8 cellular contexts compared by ENCODE assay signal in the genomic region with DNA sequence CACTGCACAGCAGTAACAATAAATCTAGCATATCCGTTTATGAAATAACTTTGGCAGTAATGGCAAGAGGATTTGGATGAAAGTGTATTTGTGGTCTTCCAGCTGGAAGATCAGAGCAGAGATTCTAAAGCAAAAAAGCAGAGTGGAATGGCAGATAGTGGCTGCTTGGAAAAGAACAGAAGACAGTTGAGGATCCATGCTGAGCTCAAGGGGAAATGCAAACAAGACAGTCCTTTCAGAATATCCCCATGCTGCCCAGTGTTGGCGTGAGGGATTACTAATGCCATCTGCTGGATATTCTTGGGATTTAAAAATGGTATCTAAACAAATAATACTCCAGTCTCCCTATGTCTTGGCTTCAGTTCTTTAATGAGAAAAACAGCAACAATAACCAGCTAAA.
DNase-seq lines count a peak whose midpoint lies in the region; ATAC-seq and TF ChIP-seq lines count a peak whose summit lies in the region.

No MANE protein-coding gene starts in this region.

- H3K36me3 ChIP-seq in A673 (ENCODE audit: insufficient read depth, low read length, poor library complexity, severe bottlenecking) (no peaks in the 10 kb centered on the region), adipocyte (ENCODE audit: control insufficient read depth, insufficient read depth, low read length, severe bottlenecking) (no peaks in the 10 kb centered on the region), colonic mucosa (no peaks in the 10 kb centered on the region)

- H3K9ac ChIP-seq in adipocyte (ENCODE audit: low read length) (no peak overlapping the region), colonic mucosa (ENCODE audit: low read depth in 2 of 2, low read length in 2 of 2) (no peak overlapping the region)

- ATAC-seq in GM21786 (IDR thresholded peaks at IDR 0.05; ENCODE audit: unreplicated experiment) (peak; percentile 60), T-cell (replicated peaks in 1 of 4) (no peak)

- POLR2A ChIA-PET in A673 (lab: Charles Lee; ENCODE audit: low non-redundant PET), result no interaction called here
- POLR2A ChIA-PET in T-cell (lab: Charles Lee), result no interaction called here

- H3K27me3 ChIP-seq in A673 (replicated peaks; ENCODE audit: insufficient read depth, low read depth, low read length, poor library complexity) (no peaks in the 10 kb centered on the region), adipocyte (replicated peaks; ENCODE audit: control insufficient read depth, insufficient read depth, low read length) (peaks cover 4% of the 10 kb centered on the region), colonic mucosa (no peaks in the 10 kb centered on the region)

- TF ChIP-seq CTCF in A673 (conservative IDR thresholded peaks at IDR 0.05; ENCODE audit: low read depth, low read length) (peak; percentile 48), colonic mucosa (IDR thresholded peaks at IDR 0.05) (no peak)

- H3K9me3 ChIP-seq in A673 (ENCODE audit: low read depth, low read length, poor library complexity, severe bottlenecking) (no peaks in the 10 kb centered on the region), adipocyte (ENCODE audit: control insufficient read depth, low read length) (no peaks in the 10 kb centered on the region), colonic mucosa (no peaks in the 10 kb centered on the region)

- CTCF ChIA-PET in A673 (lab: Charles Lee), result no interaction called here
- CTCF ChIA-PET in T-cell (lab: Charles Lee), result no interaction called here

- no peaks in the 10 kb centered on the region for H3K36me3 Mint-ChIP-seq in activated T-helper 2 cell treated with anti-CD3 and anti-CD28 coated beads, Interferon-gamma antibody, Interleukin-2, Interleukin-4, amounts not matched to agents 10 μg/mL and 5 μg/mL and 100 μg/mL, durations not matched to agents 14 hours and 24 hours and 36 hours (ENCODE audit: low read depth)
- H3K36me3 Mint-ChIP-seq in T-cell, result no peaks in the 10 kb centered on the region

- H3K4me1 Mint-ChIP-seq in activated T-helper 2 cell treated with anti-CD3 and anti-CD28 coated beads, Interferon-gamma antibody, Interleukin-2, Interleukin-4, amounts not matched to agents 10 μg/mL and 5 μg/mL and 100 μg/mL, durations not matched to agents 14 hours and 24 hours and 36 hours (ENCODE audit: low read depth), result no peaks in the 10 kb centered on the region
- H3K4me1 Mint-ChIP-seq in T-cell, result no peaks in the 10 kb centered on the region

- H3K27ac ChIP-seq in A673 (ENCODE audit: low read depth, low read length, poor library complexity, severe bottlenecking) (no peak overlapping the region), colonic mucosa (no peak overlapping the region)

- H3K27me3 Mint-ChIP-seq in activated T-helper 2 cell treated with anti-CD3 and anti-CD28 coated beads, Interferon-gamma antibody, Interleukin-2, Interleukin-4, amounts not matched to agents 10 μg/mL and 5 μg/mL and 100 μg/mL, durations not matched to agents 14 hours and 24 hours and 36 hours (ENCODE audit: low read depth), result no peaks in the 10 kb centered on the region
- H3K27me3 Mint-ChIP-seq in T-cell, result no peaks in the 10 kb centered on the region

- intact Hi-C loops in A673 (cut with micrococcal nuclease; ENCODE audit: unreplicated experiment), result no loop called here
- intact Hi-C loops in activated T-helper 2 cell treated with anti-CD3 and anti-CD28 coated beads, Interferon-gamma antibody, Interleukin-2, Interleukin-4, amounts not matched to agents 10 μg/mL and 5 μg/mL and 100 μg/mL, durations not matched to agents 14 hours and 24 hours and 36 hours (cut with micrococcal nuclease), result no loop called here
- intact Hi-C loops in colonic mucosa (cut with DNase I), result no loop called here

- H3K4me3 ChIP-seq in A673 (ENCODE audit: low read depth, low read length, poor library complexity, severe bottlenecking) (no peak overlapping the region), adipocyte (ENCODE audit: low read length) (no peak overlapping the region), colonic mucosa (no peak overlapping the region)

- peak; percentile 67 for DNase-seq in A673 (ENCODE audit: low spot score)
- peak; percentile 69 for DNase-seq in NCI-H2029 treated with DMSO at 0.1 percent for 48 hours (lab: John Stamatoyannopoulos, UW)
- DNase-seq in adipocyte (ENCODE audit: low read depth), result peak; percentile 75
- DNase-seq in islet precursor cell, result peak; percentile 54
- no peak for DNase-seq in activated T-helper 2 cell treated with anti-CD3 and anti-CD28 coated beads, Interferon-gamma antibody, Interleukin-2, Interleukin-4, amounts not matched to agents 10 μg/mL and 5 μg/mL and 100 μg/mL, durations not matched to agents 14 hours and 24 hours and 36 hours (ENCODE audit: low spot score)
- DNase-seq in T-cell, result no peak
- no peak for DNase-seq in colonic mucosa

- no TSS peak for BruUV-seq in A673 (replicated peaks; lab: Mats Ljungman, UMichigan)

- H3K4me1 ChIP-seq in A673 (ENCODE audit: insufficient read depth, low read length, poor library complexity, severe bottlenecking) (no peaks in the 10 kb centered on the region), adipocyte (ENCODE audit: control insufficient read depth, insufficient read depth, low read length) (peaks cover 3% of the 10 kb centered on the region), colonic mucosa (no peaks in the 10 kb centered on the region)

- no peak overlapping the region for H3K4me3 Mint-ChIP-seq in activated T-helper 2 cell treated with anti-CD3 and anti-CD28 coated beads, Interferon-gamma antibody, Interleukin-2, Interleukin-4, amounts not matched to agents 10 μg/mL and 5 μg/mL and 100 μg/mL, durations not matched to agents 14 hours and 24 hours and 36 hours (ENCODE audit: low read depth)
- H3K4me3 Mint-ChIP-seq in T-cell, result no peak overlapping the region

- H3K27ac Mint-ChIP-seq in activated T-helper 2 cell treated with anti-CD3 and anti-CD28 coated beads, Interferon-gamma antibody, Interleukin-2, Interleukin-4, amounts not matched to agents 10 μg/mL and 5 μg/mL and 100 μg/mL, durations not matched to agents 14 hours and 24 hours and 36 hours, result no peak overlapping the region
- H3K27ac Mint-ChIP-seq in T-cell, result no peak overlapping the region

- H3K9me3 Mint-ChIP-seq in activated T-helper 2 cell treated with anti-CD3 and anti-CD28 coated beads, Interferon-gamma antibody, Interleukin-2, Interleukin-4, amounts not matched to agents 10 μg/mL and 5 μg/mL and 100 μg/mL, durations not matched to agents 14 hours and 24 hours and 36 hours, result peaks cover 12% of the 10 kb centered on the region
- peaks cover 0 to 9% (median 3%) of the 10 kb centered on the region in 3 donors for H3K9me3 Mint-ChIP-seq in T-cell

Comparison
In these comparisons a context has a peak if more than half of its experiments do, and no peak if none do; other contexts are left out.
1. DNase-seq: peak in A673 (single experiment), NCI-H2029 treated with DMSO at 0.1 percent for 48 hours (single experiment), adipocyte (single experiment) and islet precursor cell (single experiment); none in activated T-helper 2 cell treated with anti-CD3 and anti-CD28 coated beads, Interferon-gamma antibody, Interleukin-2, Interleukin-4, amounts not matched to agents 10 μg/mL and 5 μg/mL and 100 μg/mL, durations not matched to agents 14 hours and 24 hours and 36 hours (single experiment), T-cell (0 of 34) and colonic mucosa (single experiment).